ENCODE assay signal across 26 cellular contexts in genomic region chr7:42617781-42618457, GRCh38.
DNase-seq lines count a peak whose midpoint lies in the region; ATAC-seq and TF ChIP-seq lines count a peak whose summit lies in the region.
"Had no signal": no experiment of that assay in that cellular context is flagged by ENCODE, and none has a peak within 500 bp of the region (broad histone marks: within the 10 kb centered on the region; RNA-seq: fewer than 3 reads in every experiment).

No MANE protein-coding gene starts in this region.

- H3K4me1 ChIP-seq in hepatocyte (ENCODE audit: insufficient read depth) (peaks cover 17% of the 10 kb centered on the region), ascending aorta (peaks cover 0 to 9% of the 10 kb centered on the region in 2 donors)
- H3K4me1 ChIP-seq: foreskin keratinocyte, psoas muscle, uterus had no signal

- H3K9me3 ChIP-seq in hepatocyte (ENCODE audit: low read depth) = no peaks in the 10 kb centered on the region
- H3K9me3 ChIP-seq in ascending aorta = no peaks in the 10 kb centered on the region
- H3K9me3 ChIP-seq: BLaER1, MG63, psoas muscle, uterus had no signal

- ATAC-seq in HG02970 (IDR thresholded peaks at IDR 0.05; ENCODE audit: low FRiP score, unreplicated experiment) = no peak
- ATAC-seq in HG02759 (IDR thresholded peaks at IDR 0.05; ENCODE audit: unreplicated experiment) = no peak
- ATAC-seq: activated CD4-positive, CD25-positive, alpha-beta regulatory T cell treated with anti-CD3 and anti-CD28 coated beads, Interleukin-2, amount 50 U/mL, for 24 hours; activated CD8-positive, alpha-beta T cell treated with anti-CD3 and anti-CD28 coated beads for 36 hours; foreskin keratinocyte; Panc1; psoas muscle had no signal

- intact Hi-C loops in ascending aorta (cut with DNase I) = no loop called here

- no peak overlapping the region for H2AFZ ChIP-seq in hepatocyte

- no peaks in the 10 kb centered on the region for H4K20me1 ChIP-seq in hepatocyte (ENCODE audit: insufficient read depth, poor library complexity, severe bottlenecking)
- H4K20me1 ChIP-seq: BLaER1 had no signal

- no peaks in the 10 kb centered on the region for H3K79me2 ChIP-seq in hepatocyte

- no peaks in the 10 kb centered on the region for H3K9me3 Mint-ChIP-seq in neural crest cell
- H3K9me3 Mint-ChIP-seq: activated CD8-positive, alpha-beta T cell treated with anti-CD3 and anti-CD28 coated beads for 36 hours; IgD-negative memory B cell; natural killer cell treated with Interleukin-12 subunit alpha and Interleukin-12 subunit beta and Interleukin-15 and Interleukin-18, amount 100 ng/mL, for 72 hours; T-helper 2 cell treated with Interferon-gamma antibody and Interleukin-4, amounts not matched to agents 5 μg/mL and 100 μg/mL, for 36 hours had no signal

- H3K4me3 ChIP-seq in hepatocyte (no peak overlapping the region), ascending aorta (no peak overlapping the region)
- H3K4me3 ChIP-seq: BLaER1, MG63, psoas muscle, uterus had no signal

- no peak overlapping the region for H3K27ac Mint-ChIP-seq in neural crest cell (ENCODE audit: unreplicated experiment)
- H3K27ac Mint-ChIP-seq: activated CD8-positive, alpha-beta T cell treated with anti-CD3 and anti-CD28 coated beads for 36 hours; IgD-negative memory B cell; natural killer cell treated with Interleukin-12 subunit alpha and Interleukin-12 subunit beta and Interleukin-15 and Interleukin-18, amount 100 ng/mL, for 72 hours; T-helper 2 cell treated with Interferon-gamma antibody and Interleukin-4, amounts not matched to agents 5 μg/mL and 100 μg/mL, for 36 hours had no signal

- TF ChIP-seq CTCF in hepatocyte (IDR thresholded peaks at IDR 0.05; ENCODE audit: poor library complexity) (peak; percentile 13), neural crest cell (conservative IDR thresholded peaks at IDR 0.05) (peak; percentile 44), ascending aorta (IDR thresholded peaks at IDR 0.05) (no peak)

- peaks cover 19% of the 10 kb centered on the region for H3K4me1 Mint-ChIP-seq in neural crest cell
- H3K4me1 Mint-ChIP-seq: IgD-negative memory B cell had no signal

- H3K27me3 ChIP-seq in hepatocyte (no peaks in the 10 kb centered on the region), ascending aorta (no peaks in the 10 kb centered on the region)
- H3K27me3 ChIP-seq: BLaER1, MG63, uterus had no signal

- H3K36me3 Mint-ChIP-seq in neural crest cell (ENCODE audit: low read depth) = no peaks in the 10 kb centered on the region
- H3K36me3 Mint-ChIP-seq: IgD-negative memory B cell; natural killer cell treated with Interleukin-12 subunit alpha and Interleukin-12 subunit beta and Interleukin-15 and Interleukin-18, amount 100 ng/mL, for 72 hours had no signal

- peak overlapping the region; percentile 50 for H3K4me2 ChIP-seq in hepatocyte
- H3K4me2 ChIP-seq: BLaER1 had no signal

- H3K9me2 ChIP-seq in hepatocyte (replicated peaks; ENCODE audit: insufficient read depth) = no peaks in the 10 kb centered on the region

- DNase-seq in Daoy (ENCODE audit: low read depth) = peak; percentile 41
- DNase-seq in OCI-M1 (lab: John Stamatoyannopoulos, UW) = peak; percentile 2
- DNase-seq in hepatocyte (ENCODE audit: low spot score) = peak; percentile 52
- DNase-seq in neural crest cell (ENCODE audit: low read depth, low spot score) = peak; percentile 36
- DNase-seq in ascending aorta (ENCODE audit: low spot score in 2 of 2) = no peak
- no peak for DNase-seq in T-helper 2 cell
- DNase-seq: activated CD8-positive, alpha-beta T cell treated with anti-CD3 and anti-CD28 coated beads for 36 hours; activated gamma-delta T cell treated with Interleukin-2 at 50 U/mL for 16 hours; caudate nucleus; foreskin keratinocyte; hypothalamus; MG63; NCI-H146; NCI-H774; psoas muscle; stimulated activated CD8-positive, alpha-beta memory T cell treated with anti-CD3 and anti-CD28 coated beads, Interleukin-4, amount 100 ng/mL, for 48 hours; substantia nigra; uterus had no signal

- 43% methylated on average over 8 of the region's 8 CpGs for WGBS in hepatocyte (ENCODE audit: low lambda C conversion rate, missing lambda C conversion rate)

- H3K27me3 Mint-ChIP-seq in neural crest cell (ENCODE audit: low read depth) = no peaks in the 10 kb centered on the region
- H3K27me3 Mint-ChIP-seq: activated CD8-positive, alpha-beta T cell treated with anti-CD3 and anti-CD28 coated beads for 36 hours; IgD-negative memory B cell had no signal

- peak overlapping the region; percentile 16 for H3K27ac ChIP-seq in hepatocyte
- H3K27ac ChIP-seq in ascending aorta = no peak overlapping the region
- H3K27ac ChIP-seq: BLaER1, foreskin keratinocyte, psoas muscle, uterus had no signal

- no peaks in the 10 kb centered on the region for H3K36me3 ChIP-seq in hepatocyte (replicated peaks; ENCODE audit: insufficient read depth, low read depth)
- H3K36me3 ChIP-seq in ascending aorta = no peaks in the 10 kb centered on the region
- H3K36me3 ChIP-seq: BLaER1, MG63, uterus had no signal

- H3K4me3 Mint-ChIP-seq in neural crest cell = no peak overlapping the region
- H3K4me3 Mint-ChIP-seq: activated CD8-positive, alpha-beta T cell treated with anti-CD3 and anti-CD28 coated beads for 36 hours; IgD-negative memory B cell; natural killer cell treated with Interleukin-12 subunit alpha and Interleukin-12 subunit beta and Interleukin-15 and Interleukin-18, amount 100 ng/mL, for 72 hours; T-helper 2 cell treated with Interferon-gamma antibody and Interleukin-4, amounts not matched to agents 5 μg/mL and 100 μg/mL, for 36 hours had no signal

Comparison
In these comparisons a context has a peak if more than half of its experiments do, and no peak if none do; other contexts are left out.
1. DNase-seq: peak in Daoy (single experiment), OCI-M1 (single experiment), hepatocyte (single experiment) and neural crest cell (single experiment); none in ascending aorta (0 of 2) and T-helper 2 cell (0 of 5).
2. CTCF ChIP-seq: peak in hepatocyte (single experiment) and neural crest cell (single experiment); none in ascending aorta (0 of 3).